Comparison of ENCODE assay signal across 11 cellular contexts in genomic region chr5:176901260-176902101, GRCh38. TPM values are rescaled to one million over a fixed set of nuclear protein-coding genes. Genes with fewer than 3 reads are reported as not detected.
DNase-seq lines count a peak whose midpoint lies in the region; ATAC-seq lines count a peak whose summit lies in the region.
"Had no signal": no experiment of that assay in that cellular context is flagged by ENCODE, and none has a peak within 500 bp of the region (broad histone marks: within the 10 kb centered on the region; RNA-seq: fewer than 3 reads in every experiment).

No MANE protein-coding gene starts in this region.

- DNase-seq in Caki2 (ENCODE audit: low read depth) (peak; percentile 25), MV-4-11 (lab: John Stamatoyannopoulos, UW) (peak; percentile 75), globus pallidus (ENCODE audit: low spot score) (peak; percentile 14), NCI-H2227 treated with DMSO at 0.1 percent for 48 hours (lab: John Stamatoyannopoulos, UW) (no peak), cerebellar cortex (ENCODE audit: low spot score) (no peak)
- DNase-seq: retina, transverse colon had no signal

- in situ Hi-C loops in Caki2 (cut with HindIII; ENCODE audit: low pct_unique_long_range_greater_than_20kb, low sequenced_read_pairs), result no loop called here

- ATAC-seq in GM21529 (IDR thresholded peaks at IDR 0.05; ENCODE audit: unreplicated experiment) (peak; percentile 63), GM19328 (IDR thresholded peaks at IDR 0.05; ENCODE audit: unreplicated experiment) (no peak), GM18498 (IDR thresholded peaks at IDR 0.05; ENCODE audit: unreplicated experiment) (no peak)

RNA-seq across cellular contexts. Expression of gene HK3, which starts 2.3 kb away (rescaled TPM):
- not detected in 2 replicates for total RNA-seq in Caki2 (2014; rRNA removed; shearing (Covaris generic); ENCODE audit: low replicate concordance)
- total RNA-seq: Daoy had no signal

Comparison
In these comparisons a context has a peak if more than half of its experiments do, and no peak if none do; other contexts are left out.
1. DNase-seq: peak in Caki2 (single experiment), MV-4-11 (single experiment) and globus pallidus (single experiment); none in NCI-H2227 treated with DMSO at 0.1 percent for 48 hours (single experiment) and cerebellar cortex (single experiment).